ENCODE assay signal across 8 cellular contexts in the genomic region with DNA sequence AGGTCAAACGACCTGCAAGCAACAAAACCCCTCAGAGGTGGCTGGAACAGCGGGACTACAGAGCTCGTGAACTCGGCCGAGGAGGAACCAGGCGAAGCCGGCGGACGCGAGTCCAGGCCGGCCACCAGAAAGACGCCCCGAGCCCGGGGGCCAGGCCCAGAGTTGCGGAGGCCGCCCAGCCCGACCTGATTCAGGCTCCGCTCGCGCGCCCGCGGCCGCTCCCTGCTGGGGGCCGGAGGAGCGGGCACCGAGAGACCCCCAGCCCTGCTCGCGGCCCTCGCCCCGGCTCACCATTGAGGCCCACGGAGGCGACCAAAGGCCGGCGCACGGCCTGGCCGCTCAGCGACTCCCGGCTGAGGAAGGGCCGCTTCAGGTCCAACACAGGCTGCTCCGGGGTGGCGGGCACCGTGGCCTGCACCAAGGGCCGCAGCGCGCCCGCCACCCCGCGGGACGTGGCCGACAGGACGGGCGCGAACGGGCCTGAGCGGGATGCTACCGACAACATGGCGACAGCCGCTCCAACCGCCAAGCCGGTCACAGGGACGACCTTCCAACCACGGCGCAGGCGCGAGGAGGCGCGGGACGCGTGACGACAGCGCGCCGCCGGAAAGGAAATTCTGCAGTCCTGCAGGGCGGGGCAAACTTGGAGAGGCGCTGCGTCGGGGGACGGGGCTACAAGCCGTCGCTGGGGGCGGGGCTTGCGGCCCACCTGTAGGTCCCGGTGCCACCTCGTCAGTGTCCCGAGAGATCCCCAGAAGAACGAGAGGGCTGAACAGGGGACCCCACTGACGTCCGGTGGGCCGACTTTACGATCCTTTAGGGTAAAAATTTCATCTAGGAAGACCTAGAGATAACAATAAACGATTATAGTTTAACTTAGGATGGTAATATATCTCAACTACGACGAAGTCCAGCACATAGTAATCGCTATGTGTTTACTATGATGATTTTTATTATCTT. TPM values are rescaled to one million over a fixed set of nuclear protein-coding genes. Genes with fewer than 3 reads are reported as not detected.
DNase-seq lines count a peak whose midpoint lies in the region; TF ChIP-seq lines count a peak whose summit lies in the region.

UQCRFS1 (minus strand) TSS at position 538 of the 960 bp plus-strand sequence; CDS start at position 505, 33 bp downstream.

- TF ChIP-seq CTCF in HFFc6 (IDR thresholded peaks at IDR 0.05): no peak

- peaks cover 3% of the 10 kb centered on the region for H3K36me3 ChIP-seq in neuron (ENCODE audit: insufficient read depth, low read length)

- H3K27ac Mint-ChIP-seq in HFFc6: peak within 1 kb of the TSS; percentile 89

- peaks cover 27% of the 10 kb centered on the region for H3K36me3 Mint-ChIP-seq in HFFc6 (ENCODE audit: low read depth)

- peaks cover 43% of the 10 kb centered on the region for H3K4me1 Mint-ChIP-seq in HFFc6 (ENCODE audit: low read depth)

- H3K4me3 ChIP-seq in neuron (ENCODE audit: low read length): peak within 1 kb of the TSS; percentile 84

- H3K9me3 ChIP-seq in neuron (ENCODE audit: low read length): peaks cover 3% of the 10 kb centered on the region

- H3K27me3 ChIP-seq in neuron (ENCODE audit: insufficient read depth, low read length): peaks cover 4% of the 10 kb centered on the region

- in situ Hi-C loops in SK-MEL-5 (cut with HindIII; ENCODE audit: low pct_unique_long_range_greater_than_20kb, low sequenced_read_pairs): no loop called here

- H2AFZ ChIP-seq in neuron (ENCODE audit: low read depth, low read length): peak within 1 kb of the TSS; percentile 96

- H3K9me3 Mint-ChIP-seq in HFFc6: peaks cover 4% of the 10 kb centered on the region; the same call in 1 of the 2 replicates

- peak within 1 kb of the TSS; percentile 92 for H3K4me3 Mint-ChIP-seq in HFFc6

- peaks cover 13% of the 10 kb centered on the region for H3K4me1 ChIP-seq in neuron (ENCODE audit: insufficient read depth, low read length)

- peaks cover 3% of the 10 kb centered on the region for H3K27me3 Mint-ChIP-seq in HFFc6 (ENCODE audit: insufficient read depth)

- peak; percentile 76 for DNase-seq in GM04504 (ENCODE audit: low read depth)
- peak; percentile 91 for DNase-seq in HFFc6
- peak; percentile 96 for DNase-seq in NAMALWA (ENCODE audit: low spot score)
- peak; percentile 93 for DNase-seq in SK-MEL-5 (ENCODE audit: low read depth, low spot score)
- peak; percentile 97 for DNase-seq in activated naive CD4-positive, alpha-beta T cell treated with Interleukin-2 at 50 U/mL for 16 hours
- peak; percentile 82 for DNase-seq in foreskin melanocyte
- peak; percentile 85 for DNase-seq in stromal cell of bone marrow (ENCODE audit: low read depth)

RNA-seq across cellular contexts. Expression of gene UQCRFS1, which starts in this region (rescaled TPM):
- total RNA-seq in HFFc6 (2021; fragmentation: NEBNext Ultra II Directional; extraction: Animal tissue kit (Norgen Biotek cat#: 25700)): 10 to 100 TPM; 35.0 to 40.6 (median 36.6) TPM
- total RNA-seq in SK-MEL-5 (2014; rRNA removed; shearing (Covaris generic)): 75.0 and 76.7 TPM in 2 replicates
- polyA plus RNA-seq in SK-MEL-5 (2015; cell fraction: cytosol; rRNA removed): 61.1 and 68.4 TPM in 2 replicates
- polyA plus RNA-seq in SK-MEL-5 (2015; cell fraction: nucleus; rRNA removed): 15.6 and 18.5 TPM in 2 replicates

Comparison
In these comparisons a context has a peak if more than half of its experiments do, and no peak if none do; other contexts are left out.
1. Peak in every context shown above with its lines: DNase-seq and H3K4me3 ChIP-seq.